Comparison of ENCODE assay signal across 1 cellular context in the genomic region with DNA sequence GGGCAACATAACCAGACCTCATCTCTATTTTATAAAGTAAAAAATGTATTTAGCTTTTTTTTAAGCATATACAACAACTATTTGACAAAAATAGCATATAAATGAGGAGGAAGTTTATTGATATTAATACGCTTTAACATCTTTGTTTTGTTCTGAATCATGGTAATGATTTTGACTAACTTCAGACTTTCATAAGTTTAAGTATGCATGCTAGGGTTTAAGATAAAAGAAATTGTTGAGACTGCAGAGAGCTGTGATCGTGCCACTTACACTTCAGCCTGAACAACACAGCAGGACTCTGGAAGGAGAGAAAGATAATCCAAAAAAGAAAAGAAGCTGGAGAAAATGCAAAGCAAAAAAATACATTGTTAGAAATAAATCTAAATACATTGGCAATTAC.
TF ChIP-seq lines count a peak whose summit lies in the region.

No MANE protein-coding gene starts in this region.

TF ChIP-seq in GM23338, 12 proteins besides CTCF, POLR2A, EP300 and RAD21 (continued from another document):
- TF ChIP-seq, protein P1, sequence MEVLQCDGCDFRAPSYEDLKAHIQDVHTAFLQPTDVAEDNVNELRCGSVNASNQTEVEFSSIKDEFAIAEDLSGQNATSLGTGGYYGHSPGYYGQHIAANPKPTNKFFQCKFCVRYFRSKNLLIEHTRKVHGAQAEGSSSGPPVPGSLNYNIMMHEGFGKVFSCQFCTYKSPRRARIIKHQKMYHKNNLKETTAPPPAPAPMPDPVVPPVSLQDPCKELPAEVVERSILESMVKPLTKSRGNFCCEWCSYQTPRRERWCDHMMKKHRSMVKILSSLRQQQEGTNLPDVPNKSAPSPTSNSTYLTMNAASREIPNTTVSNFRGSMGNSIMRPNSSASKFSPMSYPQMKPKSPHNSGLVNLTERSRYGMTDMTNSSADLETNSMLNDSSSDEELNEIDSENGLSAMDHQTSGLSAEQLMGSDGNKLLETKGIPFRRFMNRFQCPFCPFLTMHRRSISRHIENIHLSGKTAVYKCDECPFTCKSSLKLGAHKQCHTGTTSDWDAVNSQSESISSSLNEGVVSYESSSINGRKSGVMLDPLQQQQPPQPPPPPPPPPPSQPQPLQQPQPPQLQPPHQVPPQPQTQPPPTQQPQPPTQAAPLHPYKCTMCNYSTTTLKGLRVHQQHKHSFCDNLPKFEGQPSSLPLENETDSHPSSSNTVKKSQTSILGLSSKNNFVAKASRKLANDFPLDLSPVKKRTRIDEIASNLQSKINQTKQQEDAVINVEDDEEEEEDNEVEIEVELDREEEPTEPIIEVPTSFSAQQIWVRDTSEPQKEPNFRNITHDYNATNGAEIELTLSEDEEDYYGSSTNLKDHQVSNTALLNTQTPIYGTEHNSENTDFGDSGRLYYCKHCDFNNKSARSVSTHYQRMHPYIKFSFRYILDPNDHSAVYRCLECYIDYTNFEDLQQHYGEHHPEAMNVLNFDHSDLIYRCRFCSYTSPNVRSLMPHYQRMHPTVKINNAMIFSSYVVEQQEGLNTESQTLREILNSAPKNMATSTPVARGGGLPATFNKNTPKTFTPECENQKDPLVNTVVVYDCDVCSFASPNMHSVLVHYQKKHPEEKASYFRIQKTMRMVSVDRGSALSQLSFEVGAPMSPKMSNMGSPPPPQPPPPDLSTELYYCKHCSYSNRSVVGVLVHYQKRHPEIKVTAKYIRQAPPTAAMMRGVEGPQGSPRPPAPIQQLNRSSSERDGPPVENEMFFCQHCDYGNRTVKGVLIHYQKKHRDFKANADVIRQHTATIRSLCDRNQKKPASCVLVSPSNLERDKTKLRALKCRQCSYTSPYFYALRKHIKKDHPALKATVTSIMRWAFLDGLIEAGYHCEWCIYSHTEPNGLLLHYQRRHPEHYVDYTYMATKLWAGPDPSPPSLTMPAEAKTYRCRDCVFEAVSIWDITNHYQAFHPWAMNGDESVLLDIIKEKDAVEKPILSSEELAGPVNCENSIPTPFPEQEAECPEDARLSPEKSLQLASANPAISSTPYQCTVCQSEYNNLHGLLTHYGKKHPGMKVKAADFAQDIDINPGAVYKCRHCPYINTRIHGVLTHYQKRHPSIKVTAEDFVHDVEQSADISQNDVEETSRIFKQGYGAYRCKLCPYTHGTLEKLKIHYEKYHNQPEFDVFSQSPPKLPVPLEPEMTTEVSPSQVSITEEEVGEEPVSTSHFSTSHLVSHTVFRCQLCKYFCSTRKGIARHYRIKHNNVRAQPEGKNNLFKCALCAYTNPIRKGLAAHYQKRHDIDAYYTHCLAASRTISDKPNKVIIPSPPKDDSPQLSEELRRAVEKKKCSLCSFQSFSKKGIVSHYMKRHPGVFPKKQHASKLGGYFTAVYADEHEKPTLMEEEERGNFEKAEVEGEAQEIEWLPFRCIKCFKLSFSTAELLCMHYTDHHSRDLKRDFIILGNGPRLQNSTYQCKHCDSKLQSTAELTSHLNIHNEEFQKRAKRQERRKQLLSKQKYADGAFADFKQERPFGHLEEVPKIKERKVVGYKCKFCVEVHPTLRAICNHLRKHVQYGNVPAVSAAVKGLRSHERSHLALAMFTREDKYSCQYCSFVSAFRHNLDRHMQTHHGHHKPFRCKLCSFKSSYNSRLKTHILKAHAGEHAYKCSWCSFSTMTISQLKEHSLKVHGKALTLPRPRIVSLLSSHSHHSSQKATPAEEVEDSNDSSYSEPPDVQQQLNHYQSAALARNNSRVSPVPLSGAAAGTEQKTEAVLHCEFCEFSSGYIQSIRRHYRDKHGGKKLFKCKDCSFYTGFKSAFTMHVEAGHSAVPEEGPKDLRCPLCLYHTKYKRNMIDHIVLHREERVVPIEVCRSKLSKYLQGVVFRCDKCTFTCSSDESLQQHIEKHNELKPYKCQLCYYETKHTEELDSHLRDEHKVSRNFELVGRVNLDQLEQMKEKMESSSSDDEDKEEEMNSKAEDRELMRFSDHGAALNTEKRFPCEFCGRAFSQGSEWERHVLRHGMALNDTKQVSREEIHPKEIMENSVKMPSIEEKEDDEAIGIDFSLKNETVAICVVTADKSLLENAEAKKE (CRISPR knock-in tag; IDR thresholded peaks at IDR 0.05), result no peak
- TF ChIP-seq ZNF114 (CRISPR knock-in tag; IDR thresholded peaks at IDR 0.05) (no peak), EZH2 (IDR thresholded peaks at IDR 0.05; ENCODE audit: low read depth, unreplicated experiment) (no peak), EZH2phosphoT487 (IDR thresholded peaks at IDR 0.05; ENCODE audit: unreplicated experiment) (no peak), NANOG (IDR thresholded peaks at IDR 0.05; ENCODE audit: borderline replicate concordance) (no peak), STAT1 (IDR thresholded peaks at IDR 0.05; ENCODE audit: unreplicated experiment) (no peak)
- TF ChIP-seq, protein P2, sequence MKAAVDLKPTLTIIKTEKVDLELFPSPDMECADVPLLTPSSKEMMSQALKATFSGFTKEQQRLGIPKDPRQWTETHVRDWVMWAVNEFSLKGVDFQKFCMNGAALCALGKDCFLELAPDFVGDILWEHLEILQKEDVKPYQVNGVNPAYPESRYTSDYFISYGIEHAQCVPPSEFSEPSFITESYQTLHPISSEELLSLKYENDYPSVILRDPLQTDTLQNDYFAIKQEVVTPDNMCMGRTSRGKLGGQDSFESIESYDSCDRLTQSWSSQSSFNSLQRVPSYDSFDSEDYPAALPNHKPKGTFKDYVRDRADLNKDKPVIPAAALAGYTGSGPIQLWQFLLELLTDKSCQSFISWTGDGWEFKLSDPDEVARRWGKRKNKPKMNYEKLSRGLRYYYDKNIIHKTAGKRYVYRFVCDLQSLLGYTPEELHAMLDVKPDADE (IDR thresholded peaks at IDR 0.05), result no peak
